15 cellular contexts compared by ENCODE assay signal in the genomic region with DNA sequence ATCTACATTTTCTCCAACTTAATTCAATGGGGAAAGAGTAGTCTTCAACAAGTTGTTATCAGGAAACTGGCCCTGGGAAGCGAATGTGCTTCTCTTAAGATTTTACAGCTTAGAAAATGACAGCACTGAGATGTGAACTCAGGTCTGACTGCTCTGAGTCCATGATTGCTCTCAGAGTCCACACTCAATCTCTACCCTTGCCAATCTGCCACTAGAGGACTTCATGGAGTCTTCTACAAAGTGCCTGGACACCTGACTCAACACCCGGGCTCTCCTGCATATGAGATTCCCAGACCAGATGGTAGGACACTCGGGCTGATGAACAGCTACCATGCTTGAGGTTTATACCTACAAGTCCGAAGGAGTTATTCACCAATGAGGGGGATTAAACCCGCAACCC.
DNase-seq lines count a peak whose midpoint lies in the region; ATAC-seq and TF ChIP-seq lines count a peak whose summit lies in the region.
"Had no signal": no experiment of that assay in that cellular context is flagged by ENCODE, and none has a peak within 500 bp of the region (broad histone marks: within the 10 kb centered on the region; RNA-seq: fewer than 3 reads in every experiment).

No MANE protein-coding gene starts in this region.

- H3K36me3 ChIP-seq in parathyroid adenoma (ENCODE audit: control insufficient read depth, insufficient read depth, low read length), result no peaks in the 10 kb centered on the region
- H3K36me3 ChIP-seq: thoracic aorta had no signal

- H3K4me1 ChIP-seq in parathyroid adenoma, result peaks cover 4% of the 10 kb centered on the region

- H3K27me3 ChIP-seq in parathyroid adenoma (ENCODE audit: control insufficient read depth, insufficient read depth, low read length), result no peaks in the 10 kb centered on the region

- H3K27me3 Mint-ChIP-seq in naive thymus-derived CD8-positive, alpha-beta T cell, result no peaks in the 10 kb centered on the region
- H3K27me3 Mint-ChIP-seq: CD8-positive, alpha-beta memory T cell; effector memory CD8-positive, alpha-beta T cell had no signal

- DNase-seq in NCI-H82 treated with DMSO at 0.1 percent for 48 hours (lab: John Stamatoyannopoulos, UW; ENCODE audit: unreplicated experiment) (peak; percentile 93), T-helper 1 cell (no peak)
- DNase-seq in naive thymus-derived CD8-positive, alpha-beta T cell, result no peak
- no peak for DNase-seq in stimulated activated CD4-positive, alpha-beta T cell treated with anti-CD3 and anti-CD28 coated beads, Interleukin-4, amount 100 ng/mL, for 1 hour
- DNase-seq: activated CD8-positive, alpha-beta memory T cell treated with anti-CD3 and anti-CD28 coated beads, Interleukin-2, amount 50 U/mL, for 4 hours; anterior cingulate cortex; CD8-positive, alpha-beta memory T cell; effector memory CD8-positive, alpha-beta T cell; mesenchymal stem cell; NCI-H1436 had no signal

- POLR2A ChIA-PET in naive thymus-derived CD8-positive, alpha-beta T cell (lab: Charles Lee), result no interaction called here

- no peak overlapping the region for H2AFZ ChIP-seq in parathyroid adenoma

- H3K9me3 ChIP-seq in parathyroid adenoma (ENCODE audit: control insufficient read depth, low read length), result no peaks in the 10 kb centered on the region
- H3K9me3 ChIP-seq: thoracic aorta had no signal

- H3K4me3 Mint-ChIP-seq in naive thymus-derived CD8-positive, alpha-beta T cell, result no peak overlapping the region
- H3K4me3 Mint-ChIP-seq: CD8-positive, alpha-beta memory T cell; effector memory CD8-positive, alpha-beta T cell had no signal

- peak overlapping the region; percentile 50 for H3K4me2 ChIP-seq in parathyroid adenoma (ENCODE audit: low read length)

- H3K9me3 Mint-ChIP-seq in naive thymus-derived CD8-positive, alpha-beta T cell, result no peaks in the 10 kb centered on the region
- H3K9me3 Mint-ChIP-seq: CD8-positive, alpha-beta memory T cell; effector memory CD8-positive, alpha-beta T cell had no signal

- ATAC-seq in GM18868 (IDR thresholded peaks at IDR 0.05; ENCODE audit: unreplicated experiment), result peak; percentile 9
- ATAC-seq in GM21786 (IDR thresholded peaks at IDR 0.05; ENCODE audit: unreplicated experiment), result peak; percentile 7
- no peak for ATAC-seq in naive thymus-derived CD8-positive, alpha-beta T cell
- ATAC-seq in GM19463 (IDR thresholded peaks at IDR 0.05; ENCODE audit: unreplicated experiment), result no peak
- ATAC-seq: effector memory CD8-positive, alpha-beta T cell had no signal

- no peak overlapping the region for H3K4me3 ChIP-seq in parathyroid adenoma (ENCODE audit: low read depth, low read length)
- H3K4me3 ChIP-seq: thoracic aorta had no signal

- peak overlapping the region; percentile 68 for H3K27ac ChIP-seq in parathyroid adenoma
- H3K27ac ChIP-seq: thoracic aorta had no signal

- H3K27ac Mint-ChIP-seq in naive thymus-derived CD8-positive, alpha-beta T cell, result peak overlapping the region in 1 of 10 donors; percentile 1

- H3K9ac ChIP-seq in parathyroid adenoma, result no peak overlapping the region

- peaks cover 0 to 17% (median 3%) of the 10 kb centered on the region in 4 donors for H3K4me1 Mint-ChIP-seq in naive thymus-derived CD8-positive, alpha-beta T cell

- no peak for TF ChIP-seq CTCF in parathyroid adenoma (IDR thresholded peaks at IDR 0.05)

- H3K36me3 Mint-ChIP-seq in naive thymus-derived CD8-positive, alpha-beta T cell, result peaks cover 0 to 5% (median 2%) of the 10 kb centered on the region in 3 donors

- H3K79me2 ChIP-seq in parathyroid adenoma, result peaks cover 6% of the 10 kb centered on the region

Comparison
In these comparisons a context has a peak if more than half of its experiments do, and no peak if none do; other contexts are left out.
1. ATAC-seq: peak in GM18868 (single experiment) and GM21786 (single experiment); none in naive thymus-derived CD8-positive, alpha-beta T cell (0 of 2) and GM19463 (single experiment).